8 cellular contexts compared by ENCODE assay signal in genomic region chr19:17215125-17215971, GRCh38. TPM values are rescaled to one million over a fixed set of nuclear protein-coding genes. Genes with fewer than 3 reads are reported as not detected.
DNase-seq lines count a peak whose midpoint lies in the region; ATAC-seq, FAIRE-seq and TF ChIP-seq lines count a peak whose summit lies in the region.

A gene with protein sequence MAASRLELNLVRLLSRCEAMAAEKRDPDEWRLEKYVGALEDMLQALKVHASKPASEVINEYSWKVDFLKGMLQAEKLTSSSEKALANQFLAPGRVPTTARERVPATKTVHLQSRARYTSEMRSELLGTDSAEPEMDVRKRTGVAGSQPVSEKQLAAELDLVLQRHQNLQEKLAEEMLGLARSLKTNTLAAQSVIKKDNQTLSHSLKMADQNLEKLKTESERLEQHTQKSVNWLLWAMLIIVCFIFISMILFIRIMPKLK (plus strand): TSS chr19:17215357. CDS start chr19:17215406, 49 bp downstream.

- H3K9ac ChIP-seq in kidney (ENCODE audit: low read length in 2 of 2), result peak within 1 kb of the TSS; percentile 69 to 84

- no peak for TF ChIP-seq EP300 in A549 (IDR thresholded peaks at IDR 0.05)

- DNase-seq in A549 (ENCODE audit: low read depth in 1 of 2, low spot score in 1 of 2), result peak; percentile 76 to 91
- DNase-seq in NCI-H460 (ENCODE audit: extremely low read depth, low read depth), result peak; percentile 84
- peak; percentile 78 for DNase-seq in activated CD4-positive, alpha-beta T cell treated with anti-CD3 and anti-CD28 coated beads for 1 hour
- DNase-seq in cerebellum (ENCODE audit: low spot score), result peak; percentile 93
- DNase-seq in kidney, result peak; percentile 96
- peak; percentile 89 for DNase-seq in stimulated activated CD4-positive, alpha-beta T cell treated with anti-CD3 and anti-CD28 coated beads, Interleukin-15, amount 100 ng/mL, for 24 hours

- no peak for TF ChIP-seq RAD21 in A549 (conservative IDR thresholded peaks at IDR 0.05 in 1 of 2, IDR thresholded peaks at IDR 0.05 in 1 of 2)

- TF ChIP-seq POLR2A in A549 (IDR thresholded peaks at IDR 0.05; ENCODE audit: low read length), result peak; percentile 66

- FAIRE-seq in A549 (lab: Jason Lieb, UNC), result no peak
- no peak for FAIRE-seq in kidney (lab: Jason Lieb, UNC)

- CTCF ChIA-PET in A549 (lab: Yijun Ruan, JAX), result interaction anchor here (1.4 to 1.6 kb wide), 2 partner anchors 10 to 44 kb away, joined by 3 to 4 read pairs; no protein-coding TSS in a partner anchor

- peak; percentile 92 to 95 for ATAC-seq in A549
- ATAC-seq in GM18868 (IDR thresholded peaks at IDR 0.05; ENCODE audit: unreplicated experiment), result peak; percentile 63
- ATAC-seq in HG03280 (IDR thresholded peaks at IDR 0.05; ENCODE audit: unreplicated experiment), result peak; percentile 81

- H3K9me3 ChIP-seq in A549 (no peaks in the 10 kb centered on the region), kidney (ENCODE audit: control insufficient read depth in 1 of 2, low read length in 2 of 2) (no peaks in the 10 kb centered on the region)

- H3K4me1 ChIP-seq in A549 (peaks cover 14% of the 10 kb centered on the region), kidney (ENCODE audit: control insufficient read depth in 1 of 2, insufficient read depth in 1 of 2, low read depth in 1 of 2, low read length in 2 of 2) (peaks cover 4 to 11% of the 10 kb centered on the region in 2 donors)

- H3K27ac ChIP-seq in A549 (peak within 1 kb of the TSS; percentile 97), kidney (ENCODE audit: low read depth in 2 of 2, low read length in 2 of 2) (peak within 1 kb of the TSS; percentile 88 to 89)

- H3K36me3 ChIP-seq in kidney (ENCODE audit: control insufficient read depth in 1 of 2, insufficient read depth in 2 of 2, low read length in 2 of 2), result no peaks in the 10 kb centered on the region

- POLR2A ChIA-PET in A549 (lab: Yijun Ruan, JAX), result interaction anchor here (0.6 to 2.1 kb wide), 12 partner anchors 11 to 555 kb away, joined by 3 to 18 read pairs (median 4); partner anchors contain the start of genes BABAM1, MYO9B, OCEL1 and TMEM38A

- WGBS in A549 (ENCODE audit: missing lambda C conversion rate), result 13% methylated on average over 13 of the region's 56 CpGs

- intact Hi-C loops in kidney (cut with DNase I), result no loop called here

- H3K4me3 ChIP-seq in A549, result peak within 1 kb of the TSS; percentile 60
- peak within 1 kb of the TSS; percentile 77 to 79 for H3K4me3 ChIP-seq in kidney (ENCODE audit: low read length in 2 of 2)

- TF ChIP-seq CTCF in A549 (IDR thresholded peaks at IDR 0.05), result no peak
- TF ChIP-seq CTCF in kidney (IDR thresholded peaks at IDR 0.05; ENCODE audit: borderline replicate concordance, extremely low read depth, insufficient read depth), result no peak

- peak within 1 kb of the TSS; percentile 93 for H3K4me2 ChIP-seq in A549

TF ChIP-seq in A549, 52 proteins besides CTCF, POLR2A, EP300 and RAD21:
- no peak for TF ChIP-seq ESRRA (IDR thresholded peaks at IDR 0.05; ENCODE audit: borderline replicate concordance, low read length)
- TF ChIP-seq CHD2 (IDR thresholded peaks at IDR 0.05; ENCODE audit: low read length, partially characterized antibody), result no peak
- TF ChIP-seq RCOR1 (IDR thresholded peaks at IDR 0.05; ENCODE audit: low read depth, low read length), result no peak
- TF ChIP-seq JUNB (IDR thresholded peaks at IDR 0.05), result no peak
- TF ChIP-seq HOXB5 (CRISPR knock-in tag; IDR thresholded peaks at IDR 0.05), result no peak
- TF ChIP-seq HDAC2 (IDR thresholded peaks at IDR 0.05), result no peak
- no peak for TF ChIP-seq MAFK (IDR thresholded peaks at IDR 0.05; ENCODE audit: partially characterized antibody)
- no peak for TF ChIP-seq ZSCAN20 (CRISPR knock-in tag; IDR thresholded peaks at IDR 0.05)
- no peak for TF ChIP-seq ZNF302 (CRISPR knock-in tag; IDR thresholded peaks at IDR 0.05)
- TF ChIP-seq JUN (IDR thresholded peaks at IDR 0.05), result peak; percentile 33 to 92; a peak in 3 of 5 replicates
- TF ChIP-seq KDM5A (IDR thresholded peaks at IDR 0.05), result 0 out of 2 replicates have a peak, but pooled peaks have one; percentile 47
- TF ChIP-seq, protein P1, sequence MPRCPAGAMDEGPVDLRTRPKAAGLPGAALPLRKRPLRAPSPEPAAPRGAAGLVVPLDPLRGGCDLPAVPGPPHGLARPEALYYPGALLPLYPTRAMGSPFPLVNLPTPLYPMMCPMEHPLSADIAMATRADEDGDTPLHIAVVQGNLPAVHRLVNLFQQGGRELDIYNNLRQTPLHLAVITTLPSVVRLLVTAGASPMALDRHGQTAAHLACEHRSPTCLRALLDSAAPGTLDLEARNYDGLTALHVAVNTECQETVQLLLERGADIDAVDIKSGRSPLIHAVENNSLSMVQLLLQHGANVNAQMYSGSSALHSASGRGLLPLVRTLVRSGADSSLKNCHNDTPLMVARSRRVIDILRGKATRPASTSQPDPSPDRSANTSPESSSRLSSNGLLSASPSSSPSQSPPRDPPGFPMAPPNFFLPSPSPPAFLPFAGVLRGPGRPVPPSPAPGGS (IDR thresholded peaks at IDR 0.05), result peak; percentile 58; the same call in 2 of the 3 replicates
- TF ChIP-seq PHF8 (IDR thresholded peaks at IDR 0.05; ENCODE audit: borderline replicate concordance, low read depth), result peak; percentile 95
- TF ChIP-seq FOSB (CRISPR knock-in tag; IDR thresholded peaks at IDR 0.05), result no peak
- TF ChIP-seq GATA3 (IDR thresholded peaks at IDR 0.05; ENCODE audit: borderline replicate concordance), result peak; percentile 19; the same call in 1 of the 2 replicates
- no peak for TF ChIP-seq TP53 (CRISPR knock-in tag; IDR thresholded peaks at IDR 0.05)
- TF ChIP-seq PBX3 (IDR thresholded peaks at IDR 0.05), result peak; percentile 75
- no peak for TF ChIP-seq HMGXB4 (CRISPR knock-in tag; IDR thresholded peaks at IDR 0.05; ENCODE audit: borderline replicate concordance)
- TF ChIP-seq, protein P2, sequence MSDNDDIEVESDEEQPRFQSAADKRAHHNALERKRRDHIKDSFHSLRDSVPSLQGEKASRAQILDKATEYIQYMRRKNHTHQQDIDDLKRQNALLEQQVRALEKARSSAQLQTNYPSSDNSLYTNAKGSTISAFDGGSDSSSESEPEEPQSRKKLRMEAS (IDR thresholded peaks at IDR 0.05), result peak; percentile 83

RNA-seq across cellular contexts. Expression of the gene that starts here (rescaled TPM):
- polyA plus RNA-seq in A549 (2011; rRNA removed) (10.1 and 10.2 TPM in 2 replicates), A549 (2017; fragmentation: RNase III; extraction: RNeasy Plus Mini Kit Qiagen cat#74134 plus additional on column Dnase treatment) (15.5 to 18.4 TPM (median 16.5 TPM) in 3 replicates), kidney (ENCODE audit: insufficient read depth, low read depth, low replicate concordance) (52.6 TPM)
- polyA plus RNA-seq in A549 (2012; cell fraction: cytosol; rRNA removed), result 23.8 and 28.6 TPM in 2 replicates
- polyA plus RNA-seq in A549 (2012; cell fraction: nucleus; rRNA removed), result 18.2 and 19.8 TPM in 2 replicates
- polyA minus RNA-seq in A549 (2011; rRNA and poly(A)+ RNA removed), result 8.7 and 11.7 TPM in 2 replicates
- 25.1 and 28.9 TPM in 2 replicates for total RNA-seq in NCI-H460 (2014; rRNA removed; shearing (Covaris generic))
- 11.7 and 14.3 TPM in 2 replicates for polyA plus RNA-seq in NCI-H460 (2014; cell fraction: nucleus; rRNA removed)
- total RNA-seq in cerebellum (10.9 TPM), kidney (26.0 TPM)

Comparison
In these comparisons a context has a peak if more than half of its experiments do, and no peak if none do; other contexts are left out.
1. Peak in every context shown above with its lines: DNase-seq, ATAC-seq, H3K4me3 ChIP-seq and H3K27ac ChIP-seq.